Comparison of ENCODE assay signal across 11 cellular contexts in genomic region chr2:218717262-218717661, GRCh38. TPM values are rescaled to one million over a fixed set of nuclear protein-coding genes. Genes with fewer than 3 reads are reported as not detected.
A peak's percentile ranks its signal among the peaks of the same experiment; 100 is the strongest.
DNase-seq lines count a peak whose midpoint lies in the region; TF ChIP-seq lines count a peak whose summit lies in the region.
"Had no signal": no experiment of that assay in that cellular context is flagged by ENCODE, and none has a peak within 500 bp of the region (broad histone marks: within the 10 kb centered on the region; RNA-seq: fewer than 3 reads in every experiment).

No MANE protein-coding gene starts in this region.

- H3K4me3 ChIP-seq in esophagus squamous epithelium (peak overlapping the region in 1 of 4 donors; percentile 19), tibial nerve (no peak overlapping the region)
- H3K4me3 ChIP-seq: ascending aorta, heart left ventricle had no signal

- intact Hi-C loops in esophagus squamous epithelium (cut with DNase I), result no loop called here

- H3K36me3 ChIP-seq in esophagus squamous epithelium, result peaks cover 0 to 13% (median 0%) of the 10 kb centered on the region in 3 donors
- peaks cover 0 to 16% (median 0%) of the 10 kb centered on the region in 3 donors for H3K36me3 ChIP-seq in tibial nerve

- no peak for TF ChIP-seq EP300 in tibial nerve (IDR thresholded peaks at IDR 0.05)

- peak; percentile 8 for DNase-seq in DMS 273 (lab: John Stamatoyannopoulos, UW; ENCODE audit: unreplicated experiment)
- DNase-seq in DMS 273 treated with DMSO at 0.1 percent for 48 hours (lab: John Stamatoyannopoulos, UW), result no peak
- DNase-seq in esophagus squamous epithelium (lab: John Stamatoyannopoulos, UW), result no peak
- no peak for DNase-seq in tibial nerve (ENCODE audit: low spot score in 2 of 2)
- no peak for DNase-seq in ecto neural progenitor cell (ENCODE audit: low spot score)
- no peak for DNase-seq in effector CD4-positive, alpha-beta T cell
- DNase-seq: activated CD4-positive, alpha-beta T cell treated with anti-CD3 and anti-CD28 coated beads, Interleukin-2, amount 10 ng/mL, durations not matched to agents 7 days and 5 days; heart left ventricle; NCI-H146 had no signal

- TF ChIP-seq POLR2A in esophagus squamous epithelium (IDR thresholded peaks at IDR 0.05), result no peak
- no peak for TF ChIP-seq POLR2A in tibial nerve (IDR thresholded peaks at IDR 0.05)

- 46 to 52% methylated on average over 2 to 3 of the region's 3 CpGs for WGBS in esophagus squamous epithelium, 2 donors
- 77 to 90% methylated on average over 3 of the region's 3 CpGs for WGBS in tibial nerve, 2 donors

- H3K9me3 ChIP-seq in esophagus squamous epithelium (no peaks in the 10 kb centered on the region), tibial nerve (no peaks in the 10 kb centered on the region)
- H3K9me3 ChIP-seq: ascending aorta, heart left ventricle had no signal

- TF ChIP-seq CTCF in esophagus squamous epithelium (IDR thresholded peaks at IDR 0.05) (no peak), tibial nerve (IDR thresholded peaks at IDR 0.05) (no peak)

- H3K4me1 ChIP-seq in esophagus squamous epithelium (peaks cover 0 to 28% (median 3%) of the 10 kb centered on the region in 3 donors), tibial nerve (peaks cover 0 to 67% (median 8%) of the 10 kb centered on the region in 4 donors)
- H3K4me1 ChIP-seq: ascending aorta had no signal

- no peaks in the 10 kb centered on the region for H3K27me3 ChIP-seq in esophagus squamous epithelium
- no peaks in the 10 kb centered on the region for H3K27me3 ChIP-seq in tibial nerve
- H3K27me3 ChIP-seq: ascending aorta, heart left ventricle had no signal

- H3K27ac ChIP-seq in esophagus squamous epithelium, result peak overlapping the region; percentile 32 to 77 (median 56)
- peak overlapping the region; percentile 47 to 80 (median 74) for H3K27ac ChIP-seq in tibial nerve
- H3K27ac ChIP-seq: 22Rv1, ascending aorta had no signal

RNA-seq across cellular contexts. Expression of gene TTLL4, which starts 6.6 kb away (rescaled TPM):
- total RNA-seq in esophagus squamous epithelium (10 to 100 TPM; 12.8 to 17.5 (median 15.6) TPM), tibial nerve (10 to 100 TPM; 15.3 to 49.6 (median 38.4) TPM)

RNA-seq across cellular contexts. Expression of gene STK36, which starts 45.4 kb away (rescaled TPM):
- total RNA-seq in esophagus squamous epithelium (10 to 100 TPM in 2 of 4 donors, 1 to 10 TPM in 2; 5.8 to 27.8 (median 10.4) TPM), tibial nerve (10 to 100 TPM; 63.9 to 71.4 (median 67.6) TPM)

RNA-seq across cellular contexts. Expression of gene RNF25, which starts 45.5 kb away (rescaled TPM):
- total RNA-seq in esophagus squamous epithelium (10 to 100 TPM in 3 of 4 donors, 1 to 10 TPM in 1; 9.6 to 17.4 (median 15.7) TPM), tibial nerve (10 to 100 TPM; 13.5 to 57.0 (median 19.5) TPM)

RNA-seq across cellular contexts. Expression of gene BCS1L, which starts 57.8 kb away (rescaled TPM):
- total RNA-seq in esophagus squamous epithelium (10 to 100 TPM; 29.9 to 34.0 (median 30.6) TPM), tibial nerve (10 to 100 TPM; 28.2 to 45.2 (median 38.0) TPM)

RNA-seq across cellular contexts. Expression of gene ZNF142, which starts 57.8 kb away (rescaled TPM):
- total RNA-seq in esophagus squamous epithelium (10 to 100 TPM; 10.8 to 23.1 (median 20.0) TPM), tibial nerve (10 to 100 TPM; 24.7 to 31.7 (median 26.6) TPM)
